Comparison of ENCODE assay signal across 1 cellular context in genomic region chr2:43225788-43226557, GRCh38.
TF ChIP-seq lines count a peak whose summit lies in the region.

No MANE protein-coding gene starts in this region.

TF ChIP-seq in IMR-90, 13 proteins besides CTCF, POLR2A, EP300 and RAD21 (continued from another document):
- no peak for TF ChIP-seq ELK1 (IDR thresholded peaks at IDR 0.05; ENCODE audit: borderline replicate concordance, low read depth, low read length)
- TF ChIP-seq CHD1 (IDR thresholded peaks at IDR 0.05; ENCODE audit: low read depth, low read length): no peak; the same call in 1 of the 2 replicates
- TF ChIP-seq RFX5 (IDR thresholded peaks at IDR 0.05; ENCODE audit: low read depth, low read length): no peak
- TF ChIP-seq SMC3 (IDR thresholded peaks at IDR 0.05; ENCODE audit: low read depth, low read length): no peak
- peak; percentile 22; the same call in 1 of the 2 replicates for TF ChIP-seq CEBPB (IDR thresholded peaks at IDR 0.05; ENCODE audit: low read depth, low read length)
- TF ChIP-seq MAFK (IDR thresholded peaks at IDR 0.05; ENCODE audit: low read depth, low read length): no peak
- TF ChIP-seq MXI1 (IDR thresholded peaks at IDR 0.05; ENCODE audit: borderline replicate concordance, low read depth, low read length): 0 out of 2 replicates have a peak, but pooled peaks have one; percentile 57
- no peak for TF ChIP-seq FOS (IDR thresholded peaks at IDR 0.05; ENCODE audit: low read depth, low read length)
TF ChIP-seq in IMR-90: peak in this region for 4.
